ENCODE assay signal across 1 cellular context in the genomic region with DNA sequence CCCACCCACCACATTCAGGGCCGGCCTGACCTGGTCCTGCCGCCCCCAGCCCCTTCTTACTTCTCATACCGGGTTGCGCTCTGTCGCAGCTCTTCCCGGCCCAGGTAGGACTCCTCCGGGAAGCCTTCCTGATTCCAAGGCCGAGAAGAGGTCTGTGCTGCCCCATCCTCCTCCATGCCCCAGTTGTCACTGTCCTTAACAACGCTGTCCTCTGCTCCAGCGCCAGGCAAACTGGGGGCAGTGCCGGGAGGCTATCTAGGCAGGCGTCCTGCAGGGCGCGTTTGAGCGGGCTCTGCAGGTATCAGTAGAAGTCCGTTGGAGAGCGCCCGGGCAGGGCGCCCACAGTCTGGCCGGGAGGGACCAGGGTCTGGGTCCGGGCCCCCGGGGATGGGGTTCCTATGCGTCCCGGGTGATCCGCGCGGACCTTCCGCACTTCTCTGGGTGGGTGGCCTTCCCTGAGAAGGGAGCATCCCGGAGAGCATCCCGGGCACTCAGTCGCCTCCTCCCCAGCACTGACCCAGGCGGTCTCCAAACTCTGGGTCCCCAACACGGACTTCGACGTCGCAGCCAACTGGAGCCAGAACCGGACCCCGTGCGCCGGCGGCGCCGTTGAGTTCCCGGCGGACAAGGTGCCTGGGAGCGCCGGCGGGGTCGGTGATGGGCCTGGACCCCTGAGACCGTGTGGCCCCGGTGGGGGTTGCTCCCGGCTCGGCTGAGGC.
TF ChIP-seq lines count a peak whose summit lies in the region.

No MANE protein-coding gene starts in this region.

TF ChIP-seq in GM12878, 131 proteins besides CTCF, POLR2A, EP300 and RAD21:
- TF ChIP-seq, protein P1, sequence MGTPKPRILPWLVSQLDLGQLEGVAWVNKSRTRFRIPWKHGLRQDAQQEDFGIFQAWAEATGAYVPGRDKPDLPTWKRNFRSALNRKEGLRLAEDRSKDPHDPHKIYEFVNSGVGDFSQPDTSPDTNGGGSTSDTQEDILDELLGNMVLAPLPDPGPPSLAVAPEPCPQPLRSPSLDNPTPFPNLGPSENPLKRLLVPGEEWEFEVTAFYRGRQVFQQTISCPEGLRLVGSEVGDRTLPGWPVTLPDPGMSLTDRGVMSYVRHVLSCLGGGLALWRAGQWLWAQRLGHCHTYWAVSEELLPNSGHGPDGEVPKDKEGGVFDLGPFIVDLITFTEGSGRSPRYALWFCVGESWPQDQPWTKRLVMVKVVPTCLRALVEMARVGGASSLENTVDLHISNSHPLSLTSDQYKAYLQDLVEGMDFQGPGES (IDR thresholded peaks at IDR 0.05) = no peak
- TF ChIP-seq SUZ12 (IDR thresholded peaks at IDR 0.05; ENCODE audit: unreplicated experiment) = peak; percentile 52
- 0 out of 4 replicates have a peak, but pooled peaks of 1 of the 2 experiments have one; percentile 4 for TF ChIP-seq IKZF2 (IDR thresholded peaks at IDR 0.05)
- 0 out of 2 replicates have a peak, but pooled peaks have one; percentile 83 for TF ChIP-seq EZH2 (IDR thresholded peaks at IDR 0.05; ENCODE audit: borderline replicate concordance, control insufficient read depth, low read depth, low read length)
- no peak for TF ChIP-seq NFYA (IDR thresholded peaks at IDR 0.05; ENCODE audit: borderline replicate concordance, low read depth, low read length)
- TF ChIP-seq NFXL1 (IDR thresholded peaks at IDR 0.05; ENCODE audit: borderline replicate concordance) = no peak
